Comparison of ENCODE assay signal across 9 cellular contexts in genomic region chr16:16257301-16257923, GRCh38. TPM values are rescaled to one million over a fixed set of nuclear protein-coding genes. Genes with fewer than 3 reads are reported as not detected.
DNase-seq lines count a peak whose midpoint lies in the region; ATAC-seq, FAIRE-seq and TF ChIP-seq lines count a peak whose summit lies in the region.
"Not testable (repeated sequence)": the region's sequence is repeated elsewhere in the genome, so short reads cannot be mapped to it uniquely, and the experiment has no call there.
"Had no signal": no experiment of that assay in that cellular context is flagged by ENCODE, and none has a peak within 500 bp of the region (broad histone marks: within the 10 kb centered on the region; RNA-seq: fewer than 3 reads in every experiment).

No MANE protein-coding gene starts in this region.

- not testable (repeated sequence) for TF ChIP-seq CTCF in A549 (IDR thresholded peaks at IDR 0.05)
- TF ChIP-seq CTCF in GM06990 (IDR thresholded peaks at IDR 0.05; ENCODE audit: insufficient read depth, low read length, poor library complexity, severe bottlenecking) = peak; percentile 39
- peak; percentile 12 for TF ChIP-seq CTCF in HFF-Myc (IDR thresholded peaks at IDR 0.05; ENCODE audit: low read depth, low read length, missing control alignments)
- peak; percentile 32 for TF ChIP-seq CTCF in MCF 10A (IDR thresholded peaks at IDR 0.05; ENCODE audit: unreplicated experiment)
- peak; percentile 21 for TF ChIP-seq CTCF in fibroblast of villous mesenchyme (IDR thresholded peaks at IDR 0.05; ENCODE audit: insufficient read depth, low read depth, low read length)
- TF ChIP-seq CTCF in liver (IDR thresholded peaks at IDR 0.05; ENCODE audit: low read depth, low read length, missing input control) = peak; percentile 6
- peak; percentile 26 for TF ChIP-seq CTCF in retinal pigment epithelial cell (conservative IDR thresholded peaks at IDR 0.05; ENCODE audit: low read depth, low read length)

- not testable (repeated sequence) for H3K4me2 ChIP-seq in A549

- H3K27me3 Mint-ChIP-seq in MCF 10A (ENCODE audit: insufficient read depth, unreplicated experiment) = not testable (repeated sequence)

- H3K9me3 Mint-ChIP-seq in MCF 10A (ENCODE audit: unreplicated experiment) = not testable (repeated sequence)

- peak; percentile 52 to 61; a peak in 3 of 6 replicates for ATAC-seq in A549
- ATAC-seq in SK-N-SH treated with all-trans-retinoic acid at 6 μM for 48 hours = peak; percentile 76

- H3K27me3 ChIP-seq in GM06990 (replicated peaks; ENCODE audit: control insufficient read depth, insufficient read depth, low read length); liver (ENCODE audit: control insufficient read depth in 4 of 4, insufficient read depth in 4 of 4, low read length in 3 of 4): not testable (repeated sequence)

- not testable (repeated sequence) for H3K4me3 ChIP-seq in A549; GM06990 (replicated peaks; ENCODE audit: low read depth, low read length); HFF-Myc (replicated peaks; ENCODE audit: low read depth, low read length); fibroblast of villous mesenchyme (ENCODE audit: low read depth, low read length); liver (ENCODE audit: low read depth in 1 of 3, low read length in 3 of 3); retinal pigment epithelial cell (ENCODE audit: low read length)

- DNase-seq in A549 (ENCODE audit: low read depth in 1 of 2, low spot score in 1 of 2); GM06990 (ENCODE audit: extremely low read depth, insufficient read length); HFF-Myc (ENCODE audit: extremely low read depth, low read depth); MCF 10A (ENCODE audit: unreplicated experiment); fibroblast of villous mesenchyme (ENCODE audit: low read depth); retinal pigment epithelial cell (ENCODE audit: low read depth): not testable (repeated sequence)

- not testable (repeated sequence) for H3K4me3 Mint-ChIP-seq in MCF 10A (ENCODE audit: unreplicated experiment)

- POLR2A ChIA-PET in A549 (lab: Yijun Ruan, JAX); MCF 10A (lab: Yijun Ruan, JAX): not testable (repeated sequence)

- H3K36me3 Mint-ChIP-seq in MCF 10A (ENCODE audit: insufficient read depth, unreplicated experiment) = peaks cover 32% of the 10 kb centered on the region

- not testable (repeated sequence) for TF ChIP-seq EP300 in A549 (IDR thresholded peaks at IDR 0.05)

- H3K4me1 ChIP-seq in A549; liver (ENCODE audit: control insufficient read depth in 4 of 4, insufficient read depth in 4 of 4, low read length in 3 of 4): not testable (repeated sequence)

- H3K4me1 Mint-ChIP-seq in MCF 10A (ENCODE audit: insufficient read depth, unreplicated experiment) = not testable (repeated sequence)

- intact Hi-C loops in MCF 10A (cut with micrococcal nuclease) = not testable (repeated sequence)

- H3K27ac ChIP-seq in A549; liver (ENCODE audit: low read depth in 1 of 2, low read length in 2 of 2): not testable (repeated sequence)

- TF ChIP-seq POLR2A in A549 (IDR thresholded peaks at IDR 0.05; ENCODE audit: low read length) = not testable (repeated sequence)

- not testable (repeated sequence) for BruUV-seq in MCF 10A (replicated peaks; lab: Mats Ljungman, UMichigan)

- TF ChIP-seq RAD21 in A549 (conservative IDR thresholded peaks at IDR 0.05 in 1 of 2, IDR thresholded peaks at IDR 0.05 in 1 of 2) = not testable (repeated sequence)
- TF ChIP-seq RAD21 in liver (IDR thresholded peaks at IDR 0.05) = peak; percentile 21 to 27

- H3K9ac ChIP-seq in liver (ENCODE audit: low read depth in 1 of 2, low read length in 2 of 2) = not testable (repeated sequence)

- not testable (repeated sequence) for H3K9me3 ChIP-seq in A549; liver (ENCODE audit: control insufficient read depth in 4 of 4, low read length in 3 of 4)

- not testable (repeated sequence) for H3K27ac Mint-ChIP-seq in MCF 10A (ENCODE audit: low read depth, unreplicated experiment)

- H3K36me3 ChIP-seq in GM06990 (ENCODE audit: control insufficient read depth, insufficient read depth, low read length); liver (ENCODE audit: control insufficient read depth in 4 of 4, insufficient read depth in 3 of 4, low read depth in 1 of 4, low read length in 3 of 4): not testable (repeated sequence)

- 42% methylated on average over 2 of the region's 2 CpGs for WGBS in A549 (ENCODE audit: missing lambda C conversion rate)
- 71% methylated on average over 1 of the region's 2 CpGs for WGBS in liver

- FAIRE-seq in A549 (lab: Jason Lieb, UNC) = not testable (repeated sequence)

- CTCF ChIA-PET in A549 (lab: Yijun Ruan, JAX) = not testable (repeated sequence)
- CTCF ChIA-PET in MCF 10A (lab: Yijun Ruan, JAX) = interaction anchor here (0.5 kb wide), 1 partner anchor 290 kb away, joined by 4 read pairs; no protein-coding TSS in a partner anchor

RNA-seq across cellular contexts. Expression of gene NOMO3, which starts 25.1 kb away (rescaled TPM):
- 80.8 and 89.1 TPM in 2 replicates for polyA plus RNA-seq in A549 (2011; rRNA removed)
- 12.4 and 15.1 TPM in 2 replicates for polyA plus RNA-seq in A549 (2012; cell fraction: cytosol; rRNA removed)
- polyA plus RNA-seq in A549 (2012; cell fraction: nucleus; rRNA removed) = 33.3 and 56.4 TPM in 2 replicates
- 27.6 to 31.1 TPM (median 28.1 TPM) in 3 replicates for polyA plus RNA-seq in A549 (2017; fragmentation: RNase III; extraction: RNeasy Plus Mini Kit Qiagen cat#74134 plus additional on column Dnase treatment)
- 81.8 and 183 TPM in 2 replicates for polyA minus RNA-seq in A549 (2011; rRNA and poly(A)+ RNA removed)
- total RNA-seq in MCF 10A (2022) = 37.4 and 40.1 TPM in 2 replicates
- 57.3 and 60.9 TPM in 2 replicates for total RNA-seq in fibroblast of villous mesenchyme
- 10 to 100 TPM; 12.6 to 31.6 TPM for total RNA-seq in liver
- 10 to 100 TPM in 1 of 2 donors, 1 to 10 TPM in 1; 4.5 to 16.6 TPM for polyA plus RNA-seq in liver

RNA-seq across cellular contexts. Expression of gene ABCC6, which starts 34.1 kb away (rescaled TPM):
- polyA plus RNA-seq in A549 (2011; rRNA removed) (5.0 and 6.1 TPM in 2 replicates), A549 (2017; fragmentation: RNase III; extraction: RNeasy Plus Mini Kit Qiagen cat#74134 plus additional on column Dnase treatment) (2.9 to 4.0 TPM (median 3.6 TPM) in 3 replicates), liver (10 to 100 TPM; 50.6 to 84.6 TPM)
- polyA plus RNA-seq in A549 (2012; cell fraction: cytosol; rRNA removed) = 1.5 and 1.9 TPM in 2 replicates
- 3.0 TPM in 2 replicates for polyA plus RNA-seq in A549 (2012; cell fraction: nucleus; rRNA removed)
- polyA minus RNA-seq in A549 (2011; rRNA and poly(A)+ RNA removed) = 5.5 and 8.1 TPM in 2 replicates
- total RNA-seq in MCF 10A (2022) (not detected in 2 replicates), fibroblast of villous mesenchyme (2.6 TPM in 2 replicates), liver (100 to 1,000 TPM; 107 to 162 TPM)
- total RNA-seq: CD4-positive, CD25-positive, alpha-beta regulatory T cell had no signal

Comparison
In these comparisons a context has a peak if more than half of its experiments do, and no peak if none do; other contexts are left out.
1. RNA of gene ABCC6, which starts 34.1 kb away (total RNA-seq): 107 to 162 TPM in liver; 2.6 TPM in fibroblast of villous mesenchyme and not detected in MCF 10A; every median in the first group is over 10 times any median in the second.